Comparison of ENCODE assay signal across 18 cellular contexts in genomic region chr9:105126233-105126632, GRCh38.
DNase-seq lines count a peak whose midpoint lies in the region; ATAC-seq and TF ChIP-seq lines count a peak whose summit lies in the region.
"Had no signal": no experiment of that assay in that cellular context is flagged by ENCODE, and none has a peak within 500 bp of the region (broad histone marks: within the 10 kb centered on the region; RNA-seq: fewer than 3 reads in every experiment).

No MANE protein-coding gene starts in this region.

- H3K27me3 ChIP-seq in tibial nerve (no peaks in the 10 kb centered on the region), body of pancreas (no peaks in the 10 kb centered on the region)
- H3K27me3 ChIP-seq: gastrocnemius medialis, MG63, Peyer's patch, SJSA1 had no signal

- no peaks in the 10 kb centered on the region for H3K36me3 ChIP-seq in KOPT-K1 (ENCODE audit: insufficient read depth, low read length)
- H3K36me3 ChIP-seq in tibial nerve: no peaks in the 10 kb centered on the region
- no peaks in the 10 kb centered on the region for H3K36me3 ChIP-seq in body of pancreas (replicated peaks in 1 of 2; ENCODE audit: insufficient read depth in 1 of 2, low read depth in 2 of 2)
- H3K36me3 ChIP-seq: gastrocnemius medialis, MG63, Peyer's patch, SJSA1 had no signal

- intact Hi-C loops in body of pancreas (cut with DNase I): no loop called here

- TF ChIP-seq EP300 in tibial nerve (IDR thresholded peaks at IDR 0.05): no peak

- peaks cover 0 to 7% (median 0%) of the 10 kb centered on the region in 4 donors for H3K4me1 ChIP-seq in tibial nerve
- H3K4me1 ChIP-seq in body of pancreas: no peaks in the 10 kb centered on the region
- H3K4me1 ChIP-seq: gastrocnemius medialis had no signal

- WGBS in tibial nerve, 2 donors: 85 to 88% methylated on average over 1 of the region's 1 CpG
- WGBS in body of pancreas, 2 donors: 79 to 86% methylated on average over 1 of the region's 1 CpG

- H3K36me3 Mint-ChIP-seq in central memory CD8-positive, alpha-beta T cell (ENCODE audit: insufficient read depth): peaks cover 4% of the 10 kb centered on the region
- no peaks in the 10 kb centered on the region for H3K36me3 Mint-ChIP-seq in nephron (ENCODE audit: low read depth)

- peak overlapping the region; percentile 58 for H3K4me3 Mint-ChIP-seq in central memory CD8-positive, alpha-beta T cell
- no peak overlapping the region for H3K4me3 Mint-ChIP-seq in nephron
- H3K4me3 Mint-ChIP-seq: activated T-helper 1 cell treated with anti-CD3 and anti-CD28 coated beads, Interleukin-12 subunit alpha, Interleukin-12 subunit beta, Interleukin-2, Interleukin-4 antibody, amounts not matched to agents 30 ng/mL and 10 ng/mL and 1 ng/mL, durations not matched to agents 14 hours and 24 hours and 36 hours; T-helper 2 cell treated with Interferon-gamma antibody and Interleukin-4, amounts not matched to agents 5 μg/mL and 100 μg/mL, for 36 hours had no signal

- TF ChIP-seq POLR2A in tibial nerve (IDR thresholded peaks at IDR 0.05): no peak
- no peak for TF ChIP-seq POLR2A in body of pancreas (IDR thresholded peaks at IDR 0.05)

- DNase-seq in EH (ENCODE audit: low read depth): peak; percentile 53
- DNase-seq in central memory CD8-positive, alpha-beta T cell (ENCODE audit: low spot score in 2 of 2): no peak
- DNase-seq in tibial nerve (ENCODE audit: low spot score in 2 of 2): no peak
- DNase-seq in DMS153 treated with DMSO at 0.1 percent for 48 hours (lab: John Stamatoyannopoulos, UW; ENCODE audit: unreplicated experiment): no peak
- no peak for DNase-seq in body of pancreas
- DNase-seq: activated CD4-positive, CD25-positive, alpha-beta regulatory T cell; activated naive CD8-positive, alpha-beta T cell treated with anti-CD3 and anti-CD28 coated beads, Interleukin-2, amount 10 ng/mL, durations not matched to agents 7 days and 5 days; erythroblast; gastrocnemius medialis; HCEC 1CT; MG63; NCI-H345; Peyer's patch had no signal

- H3K9me3 ChIP-seq in KOPT-K1 (ENCODE audit: insufficient read depth, low read length, poor library complexity, severe bottlenecking) (no peaks in the 10 kb centered on the region), tibial nerve (no peaks in the 10 kb centered on the region), body of pancreas (no peaks in the 10 kb centered on the region)
- H3K9me3 ChIP-seq: gastrocnemius medialis, MG63, Peyer's patch, SJSA1 had no signal

- H3K4me1 Mint-ChIP-seq in central memory CD8-positive, alpha-beta T cell: peaks cover 38% of the 10 kb centered on the region
- H3K4me1 Mint-ChIP-seq in nephron: peaks cover 5% of the 10 kb centered on the region

- H3K27ac Mint-ChIP-seq in central memory CD8-positive, alpha-beta T cell (ENCODE audit: low read depth): no peak overlapping the region
- H3K27ac Mint-ChIP-seq in nephron: peak overlapping the region in 2 of 3 experiments; percentile 57 to 60
- H3K27ac Mint-ChIP-seq: activated naive CD8-positive, alpha-beta T cell treated with anti-CD3 and anti-CD28 coated beads, Interleukin-2, amount 10 ng/mL, durations not matched to agents 7 days and 5 days; activated T-helper 1 cell treated with anti-CD3 and anti-CD28 coated beads, Interleukin-12 subunit alpha, Interleukin-12 subunit beta, Interleukin-2, Interleukin-4 antibody, amounts not matched to agents 30 ng/mL and 10 ng/mL and 1 ng/mL, durations not matched to agents 14 hours and 24 hours and 36 hours; T-helper 2 cell treated with Interferon-gamma antibody and Interleukin-4, amounts not matched to agents 5 μg/mL and 100 μg/mL, for 36 hours had no signal

- H3K4me3 ChIP-seq in tibial nerve: no peak overlapping the region
- H3K4me3 ChIP-seq in body of pancreas: no peak overlapping the region
- H3K4me3 ChIP-seq: gastrocnemius medialis, MG63, Peyer's patch, SJSA1 had no signal

- H3K27ac ChIP-seq in KOPT-K1 (ENCODE audit: low read depth, low read length, poor library complexity, severe bottlenecking): peak overlapping the region; percentile 61
- H3K27ac ChIP-seq in tibial nerve: no peak overlapping the region
- H3K27ac ChIP-seq in body of pancreas: no peak overlapping the region
- H3K27ac ChIP-seq: gastrocnemius medialis, Peyer's patch had no signal

- ATAC-seq in central memory CD8-positive, alpha-beta T cell (replicated peaks; ENCODE audit: extremely low read depth, poor library complexity, severe bottlenecking): no peak
- ATAC-seq in body of pancreas: no peak
- ATAC-seq: gastrocnemius medialis had no signal

- no peaks in the 10 kb centered on the region for H3K9me3 Mint-ChIP-seq in central memory CD8-positive, alpha-beta T cell
- peaks cover 6% of the 10 kb centered on the region for H3K9me3 Mint-ChIP-seq in nephron
- H3K9me3 Mint-ChIP-seq: activated naive CD8-positive, alpha-beta T cell treated with anti-CD3 and anti-CD28 coated beads, Interleukin-2, amount 10 ng/mL, durations not matched to agents 7 days and 5 days; activated T-helper 1 cell treated with anti-CD3 and anti-CD28 coated beads, Interleukin-12 subunit alpha, Interleukin-12 subunit beta, Interleukin-2, Interleukin-4 antibody, amounts not matched to agents 30 ng/mL and 10 ng/mL and 1 ng/mL, durations not matched to agents 14 hours and 24 hours and 36 hours; T-helper 2 cell treated with Interferon-gamma antibody and Interleukin-4, amounts not matched to agents 5 μg/mL and 100 μg/mL, for 36 hours had no signal

- peaks cover 11% of the 10 kb centered on the region for H3K27me3 Mint-ChIP-seq in central memory CD8-positive, alpha-beta T cell
- H3K27me3 Mint-ChIP-seq in nephron (ENCODE audit: low read depth): peaks cover 5% of the 10 kb centered on the region

- TF ChIP-seq CTCF in nephron (IDR thresholded peaks at IDR 0.05; ENCODE audit: unreplicated experiment in 3 of 3) (no peak), tibial nerve (IDR thresholded peaks at IDR 0.05) (no peak), body of pancreas (IDR thresholded peaks at IDR 0.05) (no peak)
